ENCODE assay signal across 8 cellular contexts in genomic region chr17:74859439-74860228, GRCh38. TPM values are rescaled to one million over a fixed set of nuclear protein-coding genes. Genes with fewer than 3 reads are reported as not detected.
DNase-seq lines count a peak whose midpoint lies in the region; ATAC-seq and TF ChIP-seq lines count a peak whose summit lies in the region.

Gene GRIN2C (minus strand): TSS chr17:74859885. CDS start chr17:74855092, 4,793 bp downstream.

- no peak within 1 kb of the TSS for H3K27ac ChIP-seq in heart left ventricle
- no peak within 1 kb of the TSS for H3K27ac ChIP-seq in iPS-18a (ENCODE audit: low read length)

- DNase-seq in heart left ventricle (no peak), Right ventricle myocardium inferior (ENCODE audit: missing footprints) (no peak), type B pancreatic cell (ENCODE audit: extremely low spot score, unreplicated experiment) (no peak), putamen (ENCODE audit: low spot score) (no peak), NCI-H1048 (lab: John Stamatoyannopoulos, UW) (no peak), SW 1271 (lab: John Stamatoyannopoulos, UW) (no peak)
- DNase-seq in activated T-cell treated with anti-CD3 and anti-CD28 coated beads, Interleukin-2, amount 50 U/mL, for 72 hours = peak; percentile 51 to 58

- H3K4me3 Mint-ChIP-seq in activated T-cell treated with anti-CD3 and anti-CD28 coated beads, Interleukin-2, amount 50 U/mL, for 72 hours = peak within 1 kb of the TSS; percentile 73
- H3K4me3 Mint-ChIP-seq in type B pancreatic cell = peak within 1 kb of the TSS; percentile 71

- H3K36me3 Mint-ChIP-seq in activated T-cell treated with anti-CD3 and anti-CD28 coated beads, Interleukin-2, amount 50 U/mL, for 72 hours (ENCODE audit: insufficient read depth in 2 of 2) = peaks cover 0 to 4% of the 10 kb centered on the region in 2 donors
- peaks cover 5% of the 10 kb centered on the region for H3K36me3 Mint-ChIP-seq in type B pancreatic cell

- no peak within 1 kb of the TSS for H3K9ac ChIP-seq in iPS-18a (ENCODE audit: low read length)

- H3K9me3 ChIP-seq in heart left ventricle (no peaks in the 10 kb centered on the region), iPS-18a (ENCODE audit: control insufficient read depth, low read depth, low read length) (no peaks in the 10 kb centered on the region)

- H3K36me3 ChIP-seq in heart left ventricle (peaks cover 0 to 3% (median 0%) of the 10 kb centered on the region in 9 donors), iPS-18a (ENCODE audit: control insufficient read depth, low read depth, low read length) (no peaks in the 10 kb centered on the region)

- TF ChIP-seq CTCF in heart left ventricle (IDR thresholded peaks at IDR 0.05) (peak in 11 of 12 donors; percentile 21 to 68 (median 41)), type B pancreatic cell (conservative IDR thresholded peaks at IDR 0.05) (peak; percentile 74)

- ATAC-seq in heart left ventricle (no peak), Right ventricle myocardium inferior (no peak)
- ATAC-seq in activated T-cell treated with anti-CD3 and anti-CD28 coated beads, Interleukin-2, amount 50 U/mL, for 72 hours (replicated peaks in 1 of 2) = peak; percentile 28 to 35

- no peak within 1 kb of the TSS for H3K27ac Mint-ChIP-seq in activated T-cell treated with anti-CD3 and anti-CD28 coated beads, Interleukin-2, amount 50 U/mL, for 72 hours
- H3K27ac Mint-ChIP-seq in type B pancreatic cell = peak within 1 kb of the TSS; percentile 34

- peaks cover 24 to 64% (median 41%) of the 10 kb centered on the region in 9 donors for H3K27me3 ChIP-seq in heart left ventricle
- peaks cover 81% of the 10 kb centered on the region for H3K27me3 ChIP-seq in iPS-18a (ENCODE audit: control insufficient read depth, insufficient read depth, low read length)

- WGBS in heart left ventricle, 4 donors = 2 to 9% (median 5%) methylated on average over 19 to 72 of the region's 72 CpGs

- peaks cover 55% of the 10 kb centered on the region for H3K27me3 Mint-ChIP-seq in activated T-cell treated with anti-CD3 and anti-CD28 coated beads, Interleukin-2, amount 50 U/mL, for 72 hours (ENCODE audit: low read depth)
- peaks cover 73% of the 10 kb centered on the region for H3K27me3 Mint-ChIP-seq in type B pancreatic cell

- H3K4me3 ChIP-seq in heart left ventricle (peak within 1 kb of the TSS; percentile 23 to 54 (median 45)), iPS-18a (ENCODE audit: low read length) (peak within 1 kb of the TSS; percentile 35)

- no peaks in the 10 kb centered on the region for H3K9me3 Mint-ChIP-seq in activated T-cell treated with anti-CD3 and anti-CD28 coated beads, Interleukin-2, amount 50 U/mL, for 72 hours
- no peaks in the 10 kb centered on the region for H3K9me3 Mint-ChIP-seq in type B pancreatic cell

- H3K4me1 Mint-ChIP-seq in activated T-cell treated with anti-CD3 and anti-CD28 coated beads, Interleukin-2, amount 50 U/mL, for 72 hours (ENCODE audit: low read depth) = no peaks in the 10 kb centered on the region
- H3K4me1 Mint-ChIP-seq in type B pancreatic cell (ENCODE audit: unreplicated experiment) = peaks cover under 1% of the 10 kb centered on the region

- intact Hi-C loops in heart left ventricle (cut with DNase I) (loop anchor here in 8 of 10 donors (5.0 to 10.0 kb wide), 3 partner anchors 117 to 205 kb away; no protein-coding TSS in a partner anchor), Right ventricle myocardium inferior (cut with DNase I) (loop anchor here (5.0 kb wide), 1 partner anchor 202 kb away; no protein-coding TSS in a partner anchor)

- H3K4me1 ChIP-seq in heart left ventricle (peaks cover 8 to 36% (median 17%) of the 10 kb centered on the region in 12 donors), iPS-18a (ENCODE audit: control insufficient read depth, low read depth, low read length) (peaks cover 3% of the 10 kb centered on the region)

- no peak for TF ChIP-seq POLR2A in heart left ventricle (IDR thresholded peaks at IDR 0.05)

RNA-seq across cellular contexts. Expression of gene GRIN2C, which starts in this region (rescaled TPM):
- 1 to 10 TPM in 2 of 9 donors, under 1 TPM in 7; 0.09 to 3.1 (median 0.45) TPM for total RNA-seq in heart left ventricle
- polyA plus RNA-seq in heart left ventricle = under 1 TPM; 0.23 to 0.25 TPM
- total RNA-seq in Right ventricle myocardium inferior = 1.2 TPM
- under 1 TPM; 0.14 to 0.37 TPM for total RNA-seq in activated T-cell treated with anti-CD3 and anti-CD28 coated beads, Interleukin-2, amount 50 U/mL, for 72 hours
- 0.36 and 0.72 TPM in 2 replicates for total RNA-seq in type B pancreatic cell (ENCODE audit: low replicate concordance)

Comparison
In these comparisons a context has a peak if more than half of its experiments do, and no peak if none do; other contexts are left out.
1. Peak in DNase-seq and ATAC-seq in activated T-cell treated with anti-CD3 and anti-CD28 coated beads, Interleukin-2, amount 50 U/mL, for 72 hours; RNA of the gene not detected or under 1 TPM.